Comparison of ENCODE assay signal across 1 cellular context in genomic region chr19:34253711-34254551, GRCh38.
TF ChIP-seq lines count a peak whose summit lies in the region.

No MANE protein-coding gene starts in this region.

TF ChIP-seq in HepG2, 621 proteins besides CTCF, POLR2A, EP300 and RAD21 (continued from another document and continues in another):
- peak; percentile 68; the same call in 1 of the 2 replicates for TF ChIP-seq ZBTB43 (CRISPR knock-in tag; conservative IDR thresholded peaks at IDR 0.05)
- TF ChIP-seq ARID5B (CRISPR knock-in tag; IDR thresholded peaks at IDR 0.05), result peak; percentile 63; the same call in 1 of the 2 replicates
- TF ChIP-seq PRPF4 (IDR thresholded peaks at IDR 0.05; ENCODE audit: low read depth, low read length, poor library complexity, severe bottlenecking), result no peak
- no peak for TF ChIP-seq ZNF484 (CRISPR knock-in tag; IDR thresholded peaks at IDR 0.05; ENCODE audit: borderline replicate concordance, low read depth)
- TF ChIP-seq ZNF737 (CRISPR knock-in tag; IDR thresholded peaks at IDR 0.05; ENCODE audit: borderline replicate concordance), result no peak
- TF ChIP-seq ATF4 (CRISPR knock-in tag; IDR thresholded peaks at IDR 0.05), result 0 out of 4 replicates have a peak, but pooled peaks of 1 of the 2 experiments have one; percentile 26
- TF ChIP-seq ZMYM3 (CRISPR knock-in tag; IDR thresholded peaks at IDR 0.05), result peak; percentile 56; the same call in 1 of the 2 replicates
- no peak for TF ChIP-seq SPEN (CRISPR knock-in tag; IDR thresholded peaks at IDR 0.05; ENCODE audit: low read depth)
- TF ChIP-seq ZNF850 (CRISPR knock-in tag; conservative IDR thresholded peaks at IDR 0.05), result no peak
- peak; percentile 49; the same call in 1 of the 2 replicates for TF ChIP-seq ZBTB20 (CRISPR knock-in tag; IDR thresholded peaks at IDR 0.05; ENCODE audit: borderline replicate concordance, low read depth)
- TF ChIP-seq ZNF30 (CRISPR knock-in tag; IDR thresholded peaks at IDR 0.05), result no peak
- TF ChIP-seq ZNF781 (CRISPR knock-in tag; IDR thresholded peaks at IDR 0.05; ENCODE audit: borderline replicate concordance, not compliant biosample characterization), result peak; percentile 74
- TF ChIP-seq TARDBP (CRISPR knock-in tag; IDR thresholded peaks at IDR 0.05), result peak; percentile 54; the same call in 1 of the 2 replicates
- TF ChIP-seq ZNF367 (CRISPR knock-in tag; IDR thresholded peaks at IDR 0.05; ENCODE audit: borderline replicate concordance), result no peak
- no peak for TF ChIP-seq JUND (CRISPR knock-in tag; IDR thresholded peaks at IDR 0.05)
- no peak for TF ChIP-seq ARNTL (CRISPR knock-in tag; IDR thresholded peaks at IDR 0.05)
- TF ChIP-seq RELA (CRISPR knock-in tag; IDR thresholded peaks at IDR 0.05), result no peak
- no peak for TF ChIP-seq SMAD3 (CRISPR knock-in tag; IDR thresholded peaks at IDR 0.05)
- peak; percentile 33; the same call in 1 of the 2 replicates for TF ChIP-seq SIN3A (IDR thresholded peaks at IDR 0.05; ENCODE audit: borderline replicate concordance, low read depth, low read length)
- TF ChIP-seq ZNF619 (CRISPR knock-in tag; IDR thresholded peaks at IDR 0.05), result no peak
- TF ChIP-seq ZIK1 (CRISPR knock-in tag; IDR thresholded peaks at IDR 0.05; ENCODE audit: borderline replicate concordance, low read depth), result no peak
- no peak for TF ChIP-seq NFRKB (IDR thresholded peaks at IDR 0.05)
- peak; percentile 29 for TF ChIP-seq ZMYM4 (CRISPR knock-in tag; IDR thresholded peaks at IDR 0.05)
- TF ChIP-seq ATAD3A (CRISPR knock-in tag; IDR thresholded peaks at IDR 0.05), result no peak
- TF ChIP-seq MED8 (CRISPR knock-in tag; IDR thresholded peaks at IDR 0.05; ENCODE audit: insufficient replicate concordance), result peak; percentile 44
- TF ChIP-seq ELF4 (CRISPR knock-in tag; IDR thresholded peaks at IDR 0.05; ENCODE audit: borderline replicate concordance), result peak; percentile 48; the same call in 1 of the 2 replicates
- TF ChIP-seq POLR2AphosphoS2 (IDR thresholded peaks at IDR 0.05; ENCODE audit: low read depth, low read length), result no peak
- no peak for TF ChIP-seq DNMT1 (CRISPR knock-in tag; IDR thresholded peaks at IDR 0.05)
- peak; percentile 58; the same call in 1 of the 2 replicates for TF ChIP-seq ZNF280B (CRISPR knock-in tag; IDR thresholded peaks at IDR 0.05; ENCODE audit: borderline replicate concordance)
- TF ChIP-seq ZNF24 (IDR thresholded peaks at IDR 0.05), result no peak
- peak; percentile 74 for TF ChIP-seq TAF1 (CRISPR knock-in tag; IDR thresholded peaks at IDR 0.05)
- TF ChIP-seq KLF6 (CRISPR knock-in tag; IDR thresholded peaks at IDR 0.05), result 0 out of 2 replicates have a peak, but pooled peaks have one; percentile 58
- TF ChIP-seq ZNF331 (CRISPR knock-in tag; IDR thresholded peaks at IDR 0.05), result peak; percentile 52; the same call in 1 of the 2 replicates
- TF ChIP-seq ZBTB49 (CRISPR knock-in tag; IDR thresholded peaks at IDR 0.05; ENCODE audit: borderline replicate concordance), result no peak
- no peak for TF ChIP-seq RCOR2 (CRISPR knock-in tag; IDR thresholded peaks at IDR 0.05)
- TF ChIP-seq CBX1 (IDR thresholded peaks at IDR 0.05; ENCODE audit: low read depth), result no peak
- TF ChIP-seq SRSF4 (IDR thresholded peaks at IDR 0.05; ENCODE audit: low read depth, low read length, poor library complexity, severe bottlenecking), result no peak
- no peak for TF ChIP-seq ZNF253 (CRISPR knock-in tag; IDR thresholded peaks at IDR 0.05; ENCODE audit: borderline replicate concordance)
- peak; percentile 73; the same call in 1 of the 2 replicates for TF ChIP-seq E2F2 (CRISPR knock-in tag; IDR thresholded peaks at IDR 0.05; ENCODE audit: borderline replicate concordance)
- TF ChIP-seq POLR2AphosphoS5 (IDR thresholded peaks at IDR 0.05; ENCODE audit: low read depth, low read length), result peak; percentile 84
- TF ChIP-seq ZNF761 (CRISPR knock-in tag; conservative IDR thresholded peaks at IDR 0.05), result no peak
- peak; percentile 68 for TF ChIP-seq SALL1 (CRISPR knock-in tag; IDR thresholded peaks at IDR 0.05)
- TF ChIP-seq ZNF839 (CRISPR knock-in tag; IDR thresholded peaks at IDR 0.05; ENCODE audit: borderline replicate concordance), result no peak
- TF ChIP-seq HOXA3 (CRISPR knock-in tag; IDR thresholded peaks at IDR 0.05), result peak; percentile 53
- no peak for TF ChIP-seq HNF4G (IDR thresholded peaks at IDR 0.05; ENCODE audit: borderline replicate concordance, low read depth, low read length)
- TF ChIP-seq HNF4G (CRISPR knock-in tag; IDR thresholded peaks at IDR 0.05; ENCODE audit: borderline replicate concordance, low read depth), result no peak
- TF ChIP-seq ZSCAN20 (CRISPR knock-in tag; IDR thresholded peaks at IDR 0.05; ENCODE audit: borderline replicate concordance), result no peak
- no peak for TF ChIP-seq GABPA (IDR thresholded peaks at IDR 0.05; ENCODE audit: low read depth, low read length)
- TF ChIP-seq GABPA (CRISPR knock-in tag; IDR thresholded peaks at IDR 0.05; ENCODE audit: low read depth), result peak; percentile 88
- no peak for TF ChIP-seq RAD51 (IDR thresholded peaks at IDR 0.05; ENCODE audit: borderline replicate concordance)
- no peak for TF ChIP-seq MLLT10 (CRISPR knock-in tag; IDR thresholded peaks at IDR 0.05)
- no peak for TF ChIP-seq ZNF224 (CRISPR knock-in tag; IDR thresholded peaks at IDR 0.05)
- no peak for TF ChIP-seq NFYB (CRISPR knock-in tag; IDR thresholded peaks at IDR 0.05)
- no peak for TF ChIP-seq TOE1 (CRISPR knock-in tag; IDR thresholded peaks at IDR 0.05)
- TF ChIP-seq CREB1 (IDR thresholded peaks at IDR 0.05), result peak; percentile 51; the same call in 1 of the 2 replicates
- peak; percentile 87 for TF ChIP-seq CREB1 (CRISPR knock-in tag; IDR thresholded peaks at IDR 0.05)
- no peak for TF ChIP-seq JUNB (CRISPR knock-in tag; IDR thresholded peaks at IDR 0.05; ENCODE audit: borderline replicate concordance)
- no peak for TF ChIP-seq ZNF12 (CRISPR knock-in tag; IDR thresholded peaks at IDR 0.05)
- TF ChIP-seq SNAPC2 (CRISPR knock-in tag; IDR thresholded peaks at IDR 0.05), result no peak
- TF ChIP-seq HMG20B (CRISPR knock-in tag; conservative IDR thresholded peaks at IDR 0.05), result no peak
- no peak for TF ChIP-seq ZNF513 (CRISPR knock-in tag; conservative IDR thresholded peaks at IDR 0.05)
- TF ChIP-seq ZNF720 (CRISPR knock-in tag; IDR thresholded peaks at IDR 0.05), result no peak
- no peak for TF ChIP-seq ATRX (CRISPR knock-in tag; IDR thresholded peaks at IDR 0.05; ENCODE audit: borderline replicate concordance)
- peak; percentile 59; the same call in 1 of the 2 replicates for TF ChIP-seq ETV6 (CRISPR knock-in tag; conservative IDR thresholded peaks at IDR 0.05)
- 0 out of 2 replicates have a peak, but pooled peaks have one; percentile 33 for TF ChIP-seq GPN1 (CRISPR knock-in tag; IDR thresholded peaks at IDR 0.05; ENCODE audit: borderline replicate concordance)
- peak; percentile 69; the same call in 1 of the 2 replicates for TF ChIP-seq ZNF564 (CRISPR knock-in tag; IDR thresholded peaks at IDR 0.05)
- no peak for TF ChIP-seq KLF9 (CRISPR knock-in tag; IDR thresholded peaks at IDR 0.05; ENCODE audit: low read depth)
- TF ChIP-seq SMAD9 (CRISPR knock-in tag; IDR thresholded peaks at IDR 0.05), result no peak
